In genomic region chr17:75859358-75859757, GRCh38 we compare ENCODE assay signal across 7 cellular contexts. TPM values are rescaled to one million over a fixed set of nuclear protein-coding genes. Genes with fewer than 3 reads are reported as not detected.
A peak's percentile ranks its signal among the peaks of the same experiment; 100 is the strongest.
DNase-seq lines count a peak whose midpoint lies in the region; ATAC-seq, FAIRE-seq and TF ChIP-seq lines count a peak whose summit lies in the region.
"Not testable (repeated sequence)": the region's sequence is repeated elsewhere in the genome, so short reads cannot be mapped to it uniquely, and the experiment has no call there.

No MANE protein-coding gene starts in this region.

- BruUV-seq in HCT116 (replicated peaks; lab: Mats Ljungman, UMichigan); OCI-LY7 (replicated peaks; lab: Mats Ljungman, UMichigan); GM12878 (replicated peaks; lab: Mats Ljungman, UMichigan): not testable (repeated sequence)

- H3K79me2 ChIP-seq in HCT116 (ENCODE audit: insufficient read depth, low read length), result not testable (repeated sequence)
- H3K79me2 ChIP-seq in OCI-LY7 (ENCODE audit: insufficient read depth, low read depth, low read length) (peaks cover 13% of the 10 kb centered on the region; the same call in 1 of the 2 replicates), GM12878 (ENCODE audit: control insufficient read depth, insufficient read depth, low read length) (peaks cover 14% of the 10 kb centered on the region)

- TF ChIP-seq CTCF in HCT116 (IDR thresholded peaks at IDR 0.05 in 2 of 3, conservative IDR thresholded peaks at IDR 0.05 in 1 of 3; ENCODE audit: borderline replicate concordance in 1 of 3, insufficient read depth in 1 of 3, low read depth in 2 of 3, low read length in 2 of 3); OCI-LY7 (conservative IDR thresholded peaks at IDR 0.05; ENCODE audit: low read length); GM12878 (IDR thresholded peaks at IDR 0.05 in 2 of 3, conservative IDR thresholded peaks at IDR 0.05 in 1 of 3; ENCODE audit: control insufficient read depth in 2 of 3, extremely low read depth in 1 of 3, insufficient read depth in 1 of 3, low read depth in 3 of 3, low read length in 3 of 3); gastroesophageal sphincter (IDR thresholded peaks at IDR 0.05); lower lobe of right lung (IDR thresholded peaks at IDR 0.05): not testable (repeated sequence)

- intact Hi-C loops in HCT116 (cut with micrococcal nuclease), result loop anchor here (10.0 kb wide), 1 partner anchor 185 kb away; no protein-coding TSS in a partner anchor
- intact Hi-C loops in OCI-LY7 (cut with micrococcal nuclease; ENCODE audit: unreplicated experiment), result loop anchor here (5.0 kb wide), 3 partner anchors 148 to 213 kb away; partner anchors contain the start of genes GALR2, RECQL5, SAP30BP and SRP68
- intact Hi-C loops in GM12878 (cut with micrococcal nuclease; ENCODE audit: unreplicated experiment), result loop anchor here (5.0 kb wide), 1 partner anchor 38 kb away; the partner anchor contains the start of gene TRIM65
- intact Hi-C loops in lower lobe of right lung (cut with DNase I), result not testable (repeated sequence)

- TF ChIP-seq POLR2A in HCT116 (IDR thresholded peaks at IDR 0.05; ENCODE audit: borderline replicate concordance, extremely low read depth, insufficient read depth, insufficient read length); GM12878 (IDR thresholded peaks at IDR 0.05; ENCODE audit: low read depth, low read length); gastroesophageal sphincter (IDR thresholded peaks at IDR 0.05): not testable (repeated sequence)

- not testable (repeated sequence) for TF ChIP-seq RAD21 in HCT116 (IDR thresholded peaks at IDR 0.05; ENCODE audit: low read depth); GM12878 (IDR thresholded peaks at IDR 0.05; ENCODE audit: insufficient read depth, low read depth, low read length)

- not testable (repeated sequence) for DNase-seq in HCT116 (ENCODE audit: low read depth, low spot score); OCI-LY7 (ENCODE audit: low spot score); activated CD4-positive, alpha-beta memory T cell treated with anti-CD3 and anti-CD28 coated beads, Interleukin-2, amount 10 ng/mL, durations not matched to agents 7 days and 5 days; GM12878 (ENCODE audit: low read depth, low spot score); lower lobe of right lung

- H3K4me2 ChIP-seq in HCT116 (ENCODE audit: low read length), result peak overlapping the region; percentile 17; the same call in 1 of the 2 replicates
- H3K4me2 ChIP-seq in OCI-LY7 (ENCODE audit: low read length), result not testable (repeated sequence)
- H3K4me2 ChIP-seq in GM12878 (ENCODE audit: control insufficient read depth, insufficient read depth), result 0 out of 2 replicates have a peak overlapping the region, but pooled peaks have one; percentile 71

- not testable (repeated sequence) for H3K9me3 ChIP-seq in HCT116 (ENCODE audit: control insufficient read depth in 1 of 2, insufficient read depth in 1 of 2, low read depth in 1 of 2, low read length in 2 of 2); OCI-LY7 (ENCODE audit: low read length); GM12878 (replicated peaks; ENCODE audit: control insufficient read depth, insufficient read depth, low read length); gastroesophageal sphincter; lower lobe of right lung

- RAD21 ChIA-PET in HCT116 (lab: Charles Lee; ENCODE audit: low non-redundant PET in 1 of 2, low total read pairs in 2 of 2, uncharacterized antibody in 2 of 2, unreplicated experiment in 2 of 2), result not testable (repeated sequence)
- RAD21 ChIA-PET in GM12878 (lab: Charles Lee; ENCODE audit: unreplicated experiment), result interaction anchor here (0.7 to 2.9 kb wide), 11 partner anchors 15 to 106 kb away, joined by 3 to 21 read pairs (median 6); partner anchors contain the start of genes FBF1, GALK1, MRPL38 and TRIM65

- H3K9me3 Mint-ChIP-seq in activated CD4-positive, alpha-beta memory T cell treated with anti-CD3 and anti-CD28 coated beads, Interleukin-2, amount 10 ng/mL, durations not matched to agents 7 days and 5 days; stimulated activated memory B cell treated with anti-CD40 and anti-IgM and Interleukin-4, amounts not matched to agents 10 μg/mL and 1 μg/mL and 100 μg/mL, for 72 hours: not testable (repeated sequence)

- WGBS in GM12878 (ENCODE audit: insufficient coverage, insufficient replicate concordance, low lambda C conversion rate, missing lambda C conversion rate), result 70% methylated on average over 10 of the region's 10 CpGs
- 84 to 97% methylated on average over 5 to 10 of the region's 10 CpGs for WGBS in gastroesophageal sphincter (ENCODE audit: low coverage in 1 of 2), 2 donors

- not testable (repeated sequence) for H3K4me3 ChIP-seq in HCT116 (replicated peaks in 1 of 2; ENCODE audit: low read depth in 1 of 2, low read length in 2 of 2); OCI-LY7 (ENCODE audit: low read depth, low read length, poor library complexity, severe bottlenecking); GM12878; gastroesophageal sphincter; lower lobe of right lung

- H3K36me3 ChIP-seq in HCT116 (ENCODE audit: control insufficient read depth in 1 of 2, insufficient read depth in 2 of 2, low read length in 2 of 2); OCI-LY7 (ENCODE audit: insufficient read depth, low read length); GM12878 (ENCODE audit: control insufficient read depth in 2 of 2, insufficient read depth in 2 of 2, low read length in 1 of 2); gastroesophageal sphincter; lower lobe of right lung: not testable (repeated sequence)

- not testable (repeated sequence) for ATAC-seq in HCT116; GM12878; gastroesophageal sphincter; lower lobe of right lung; stimulated activated memory B cell treated with anti-CD40 and anti-IgM and Interleukin-4, amounts not matched to agents 10 μg/mL and 1 μg/mL and 100 μg/mL, for 72 hours

- not testable (repeated sequence) for H3K27me3 ChIP-seq in HCT116 (ENCODE audit: insufficient read depth, low read length); GM12878 (replicated peaks in 1 of 2; ENCODE audit: control insufficient read depth in 2 of 2, insufficient read depth in 2 of 2, low read length in 1 of 2); gastroesophageal sphincter; lower lobe of right lung (ENCODE audit: low read depth)

- not testable (repeated sequence) for H3K27ac ChIP-seq in HCT116 (ENCODE audit: low read depth, low read length)
- H3K27ac ChIP-seq in OCI-LY7 (ENCODE audit: low read depth, low read length, poor library complexity, severe bottlenecking) (peak overlapping the region; percentile 84), GM12878 (ENCODE audit: control insufficient read depth, insufficient read depth) (peak overlapping the region; percentile 82), gastroesophageal sphincter (peak overlapping the region in 3 of 4 donors; percentile 25 to 64 (median 51)), lower lobe of right lung (peak overlapping the region; percentile 73)

- H3K9ac ChIP-seq in HCT116 (ENCODE audit: low read length); GM12878 (ENCODE audit: control insufficient read depth, insufficient read depth, low read length): not testable (repeated sequence)

- H2AFZ ChIP-seq in HCT116 (ENCODE audit: low read depth, low read length, poor library complexity, severe bottlenecking); OCI-LY7 (ENCODE audit: low read length); GM12878 (ENCODE audit: control insufficient read depth, low read depth, low read length): not testable (repeated sequence)

- not testable (repeated sequence) for H4K20me1 ChIP-seq in HCT116 (ENCODE audit: insufficient read depth); OCI-LY7 (ENCODE audit: insufficient read depth, low read length); GM12878 (ENCODE audit: control insufficient read depth, insufficient read depth)

- H3K27me3 Mint-ChIP-seq in activated CD4-positive, alpha-beta memory T cell treated with anti-CD3 and anti-CD28 coated beads, Interleukin-2, amount 10 ng/mL, durations not matched to agents 7 days and 5 days; stimulated activated memory B cell treated with anti-CD40 and anti-IgM and Interleukin-4, amounts not matched to agents 10 μg/mL and 1 μg/mL and 100 μg/mL, for 72 hours: not testable (repeated sequence)

- H3K4me1 Mint-ChIP-seq in activated CD4-positive, alpha-beta memory T cell treated with anti-CD3 and anti-CD28 coated beads, Interleukin-2, amount 10 ng/mL, durations not matched to agents 7 days and 5 days, result peaks cover 42% of the 10 kb centered on the region
- peaks cover 34% of the 10 kb centered on the region for H3K4me1 Mint-ChIP-seq in stimulated activated memory B cell treated with anti-CD40 and anti-IgM and Interleukin-4, amounts not matched to agents 10 μg/mL and 1 μg/mL and 100 μg/mL, for 72 hours

- not testable (repeated sequence) for H3K9me2 ChIP-seq in HCT116 (ENCODE audit: insufficient read depth); OCI-LY7 (ENCODE audit: insufficient read depth, low read length)

- CTCF ChIA-PET in HCT116 (lab: Charles Lee), result interaction anchor here (0.8 to 4.9 kb wide), 5 partner anchors 12 to 46 kb away, joined by 3 to 52 read pairs (median 5); no protein-coding TSS in a partner anchor
- CTCF ChIA-PET in OCI-LY7 (lab: Charles Lee; ENCODE audit: unreplicated experiment), result interaction anchor here (0.6 to 1.2 kb wide), 3 partner anchors 16 to 806 kb away, joined by 4 to 17 read pairs (median 4); no protein-coding TSS in a partner anchor
- CTCF ChIA-PET in activated CD4-positive, alpha-beta memory T cell treated with anti-CD3 and anti-CD28 coated beads, Interleukin-2, amount 10 ng/mL, durations not matched to agents 7 days and 5 days (lab: Charles Lee), result interaction anchor here (1.1 to 8.8 kb wide), 4 partner anchors 14 to 45 kb away, joined by 3 to 91 read pairs (median 46); partner anchors contain the start of genes MRPL38 and UNC13D
- CTCF ChIA-PET in GM12878 (lab: Yijun Ruan, JAX), result interaction anchor here (0.7 to 9.4 kb wide), 10 partner anchors 9 to 227 kb away, joined by 3 to 117 read pairs (median 6); partner anchors contain the start of genes GALK1, TRIM47, TRIM65 and UNC13D

- TF ChIP-seq EP300 in GM12878 (IDR thresholded peaks at IDR 0.05; ENCODE audit: borderline replicate concordance in 1 of 2, control insufficient read depth in 1 of 2, low read depth in 2 of 2, low read length in 2 of 2); gastroesophageal sphincter (IDR thresholded peaks at IDR 0.05): not testable (repeated sequence)

- peak overlapping the region; percentile 84 for H3K27ac Mint-ChIP-seq in activated CD4-positive, alpha-beta memory T cell treated with anti-CD3 and anti-CD28 coated beads, Interleukin-2, amount 10 ng/mL, durations not matched to agents 7 days and 5 days
- H3K27ac Mint-ChIP-seq in stimulated activated memory B cell treated with anti-CD40 and anti-IgM and Interleukin-4, amounts not matched to agents 10 μg/mL and 1 μg/mL and 100 μg/mL, for 72 hours, result peak overlapping the region; percentile 71

- H3K4me1 ChIP-seq in HCT116 (ENCODE audit: control insufficient read depth in 1 of 2, insufficient read depth in 2 of 2, low read length in 2 of 2) (peaks cover 25 to 41% of the 10 kb centered on the region in 2 experiments), OCI-LY7 (ENCODE audit: insufficient read depth, low read length, poor library complexity, severe bottlenecking) (peaks cover 36% of the 10 kb centered on the region), GM12878 (ENCODE audit: control insufficient read depth, insufficient read depth, low read length) (peaks cover 23% of the 10 kb centered on the region), gastroesophageal sphincter (peaks cover 0 to 35% (median 19%) of the 10 kb centered on the region in 3 donors), lower lobe of right lung (peaks cover 32% of the 10 kb centered on the region)

- POLR2A ChIA-PET in HCT116 (lab: Charles Lee) (interaction anchor here (0.8 to 6.8 kb wide), 5 partner anchors 16 to 81 kb away, joined by 3 to 83 read pairs (median 4); partner anchors contain the start of gene TRIM47), OCI-LY7 (lab: Charles Lee) (interaction anchor here (0.5 to 1.6 kb wide), 13 partner anchors 8 to 421 kb away, joined by 3 to 11 read pairs (median 4); a partner anchor contains a TSS), GM12878 (lab: Charles Lee) (interaction anchor here (0.6 to 5.8 kb wide), 15 partner anchors 9 to 245 kb away, joined by 3 to 39 read pairs (median 4); partner anchors contain the start of genes GALK1, TRIM47, TRIM65 and UNC13D)
- POLR2A ChIA-PET in activated CD4-positive, alpha-beta memory T cell treated with anti-CD3 and anti-CD28 coated beads, Interleukin-2, amount 10 ng/mL, durations not matched to agents 7 days and 5 days (lab: Charles Lee), result interaction anchor here (0.8 to 10.2 kb wide), 6 partner anchors 16 to 454 kb away, joined by 3 to 221 read pairs (median 4); partner anchors contain the start of genes GRB2, TRIM47 and TRIM65

- not testable (repeated sequence) for FAIRE-seq in GM12878 (lab: Jason Lieb, UNC)

- in situ Hi-C loops in GM12878 (cut with MboI), result not testable (repeated sequence)

- not testable (repeated sequence) for H3K36me3 Mint-ChIP-seq in activated CD4-positive, alpha-beta memory T cell treated with anti-CD3 and anti-CD28 coated beads, Interleukin-2, amount 10 ng/mL, durations not matched to agents 7 days and 5 days (ENCODE audit: low read depth); stimulated activated memory B cell treated with anti-CD40 and anti-IgM and Interleukin-4, amounts not matched to agents 10 μg/mL and 1 μg/mL and 100 μg/mL, for 72 hours

- SMC1A ChIA-PET in GM12878 (lab: Charles Lee; ENCODE audit: uncharacterized antibody, unreplicated experiment), result interaction anchor here (1.1 to 3.1 kb wide), 9 partner anchors 13 to 96 kb away, joined by 3 to 14 read pairs (median 5); partner anchors contain the start of genes TRIM65 and UNC13D

- H3K4me3 Mint-ChIP-seq in activated CD4-positive, alpha-beta memory T cell treated with anti-CD3 and anti-CD28 coated beads, Interleukin-2, amount 10 ng/mL, durations not matched to agents 7 days and 5 days; stimulated activated memory B cell treated with anti-CD40 and anti-IgM and Interleukin-4, amounts not matched to agents 10 μg/mL and 1 μg/mL and 100 μg/mL, for 72 hours: not testable (repeated sequence)

RNA-seq across cellular contexts. Expression of gene WBP2, which starts 4.2 kb away (rescaled TPM):
- 132 TPM for total RNA-seq in HCT116 (2021; ENCODE audit: unreplicated experiment)
- polyA plus RNA-seq in HCT116 (2012), result 184 and 186 TPM in 2 replicates
- total RNA-seq in OCI-LY7 (2014; rRNA removed; shearing (Covaris generic)), result 24.1 and 29.9 TPM in 2 replicates
- total RNA-seq in OCI-LY7 (2022), result 117 and 123 TPM in 2 replicates
- total RNA-seq in activated CD4-positive, alpha-beta memory T cell treated with anti-CD3 and anti-CD28 coated beads, Interleukin-2, amount 10 ng/mL, durations not matched to agents 7 days and 5 days, result 100 to 1,000 TPM; 107 to 114 TPM
- 24.5 and 27.7 TPM in 2 replicates for total RNA-seq in GM12878 (2013; cell fraction: nucleolus; rRNA removed)
- 26.0 and 28.4 TPM in 2 replicates for total RNA-seq in GM12878 (2014; rRNA removed)
- 11.8 and 12.1 TPM in 2 replicates for total RNA-seq in GM12878 (2014; rRNA removed; fragmentation: Illumina TruSeq; extraction: Trizol)
- total RNA-seq in GM12878 (2021), result 53.9 and 56.4 TPM in 2 replicates
- polyA plus RNA-seq in GM12878 (2011; ENCODE audit: low read depth), result 45.2 TPM
- 12.7 and 18.6 TPM in 2 replicates for polyA plus RNA-seq in GM12878 (2011; rRNA removed)
- polyA plus RNA-seq in GM12878 (2011; cell fraction: cytosol; rRNA removed), result 18.8 and 21.9 TPM in 2 replicates
- polyA plus RNA-seq in GM12878 (2011; cell fraction: nucleus; rRNA removed), result 60.2 and 65.4 TPM in 2 replicates
- polyA plus RNA-seq in GM12878 (2012), result 80.3 and 82.1 TPM in 2 replicates
- 40.8 and 53.4 TPM in 2 replicates for polyA plus RNA-seq in GM12878 (2014; fragmentation: Illumina TruSeq; extraction: Trizol)
- 1 to 10 TPM; 1.5 to 3.0 TPM for polyA plus RNA-seq in GM12878 (2014; fragmentation: Nextera tagmentation; extraction: Ambion mirVana)
- polyA plus RNA-seq in GM12878 (2014; rRNA removed), result 26.6 and 30.9 TPM in 2 replicates
- 10 to 100 TPM; 49.8 to 57.3 TPM for polyA plus RNA-seq in GM12878 (2016; fragmentation: Nextera tagmentation; extraction: Ambion mirVana)
- polyA minus RNA-seq in GM12878 (2011; rRNA and poly(A)+ RNA removed), result 20.7 and 21.9 TPM in 2 replicates
- polyA minus RNA-seq in GM12878 (2011; cell fraction: cytosol; rRNA and poly(A)+ RNA removed), result 11.9 and 13.1 TPM in 2 replicates
- 21.2 and 23.5 TPM in 2 replicates for polyA minus RNA-seq in GM12878 (2011; cell fraction: nucleus; rRNA and poly(A)+ RNA removed)
- 10 to 100 TPM; 50.0 to 83.9 (median 57.6) TPM for total RNA-seq in gastroesophageal sphincter
- 145 TPM for total RNA-seq in lower lobe of right lung

RNA-seq across cellular contexts. Expression of gene UNC13D, which starts 15.2 kb away (rescaled TPM):
- total RNA-seq in HCT116 (2021; ENCODE audit: unreplicated experiment) (20.2 TPM), OCI-LY7 (2022) (12.2 and 17.8 TPM in 2 replicates), GM12878 (2014; rRNA removed) (37.9 and 45.2 TPM in 2 replicates), GM12878 (2014; rRNA removed; fragmentation: Illumina TruSeq; extraction: Trizol) (10.0 and 10.3 TPM in 2 replicates), GM12878 (2021) (58.6 and 63.9 TPM in 2 replicates), gastroesophageal sphincter (10 to 100 TPM in 1 of 4 donors, 1 to 10 TPM in 3; 2.6 to 10.8 (median 5.6) TPM), lower lobe of right lung (118 TPM)
- polyA plus RNA-seq in HCT116 (2012), result 20.3 and 22.7 TPM in 2 replicates
- 7.1 and 8.0 TPM in 2 replicates for total RNA-seq in OCI-LY7 (2014; rRNA removed; shearing (Covaris generic))
- 100 to 1,000 TPM; 179 to 190 TPM for total RNA-seq in activated CD4-positive, alpha-beta memory T cell treated with anti-CD3 and anti-CD28 coated beads, Interleukin-2, amount 10 ng/mL, durations not matched to agents 7 days and 5 days
- 128 and 142 TPM in 2 replicates for total RNA-seq in GM12878 (2013; cell fraction: nucleolus; rRNA removed)
- 46.6 TPM for polyA plus RNA-seq in GM12878 (2011; ENCODE audit: low read depth)
- polyA plus RNA-seq in GM12878 (2011; rRNA removed) (9.2 and 15.5 TPM in 2 replicates), GM12878 (2014; fragmentation: Illumina TruSeq; extraction: Trizol) (4.0 and 14.4 TPM in 2 replicates), GM12878 (2014; fragmentation: Nextera tagmentation; extraction: Ambion mirVana) (1 to 10 TPM in 1 of 2 experiments, under 1 TPM in 1; 0.32 to 1.6 TPM), GM12878 (2014; rRNA removed) (37.1 and 46.0 TPM in 2 replicates), GM12878 (2016; fragmentation: Nextera tagmentation; extraction: Ambion mirVana) (10 to 100 TPM; 34.9 to 37.4 TPM)
- 11.1 and 15.5 TPM in 2 replicates for polyA plus RNA-seq in GM12878 (2011; cell fraction: cytosol; rRNA removed)
- polyA plus RNA-seq in GM12878 (2011; cell fraction: nucleus; rRNA removed), result 157 and 179 TPM in 2 replicates
- polyA plus RNA-seq in GM12878 (2012), result 42.6 and 46.6 TPM in 2 replicates
- 12.5 and 23.1 TPM in 2 replicates for polyA minus RNA-seq in GM12878 (2011; rRNA and poly(A)+ RNA removed)
- polyA minus RNA-seq in GM12878 (2011; cell fraction: cytosol; rRNA and poly(A)+ RNA removed), result 9.7 and 12.6 TPM in 2 replicates
- 47.1 and 66.4 TPM in 2 replicates for polyA minus RNA-seq in GM12878 (2011; cell fraction: nucleus; rRNA and poly(A)+ RNA removed)

RNA-seq across cellular contexts. Expression of gene TRIM47, which starts 19.0 kb away (rescaled TPM):
- 86.7 TPM for total RNA-seq in HCT116 (2021; ENCODE audit: unreplicated experiment)
- 49.9 and 67.2 TPM in 2 replicates for polyA plus RNA-seq in HCT116 (2012)
- total RNA-seq in OCI-LY7 (2014; rRNA removed; shearing (Covaris generic)), result 32.7 and 41.9 TPM in 2 replicates
- 21.6 and 25.9 TPM in 2 replicates for total RNA-seq in OCI-LY7 (2022)
- total RNA-seq in activated CD4-positive, alpha-beta memory T cell treated with anti-CD3 and anti-CD28 coated beads, Interleukin-2, amount 10 ng/mL, durations not matched to agents 7 days and 5 days, result 10 to 100 TPM; 31.9 to 33.8 TPM
- 4.6 and 7.4 TPM in 2 replicates for total RNA-seq in GM12878 (2013; cell fraction: nucleolus; rRNA removed)
- 9.6 and 9.8 TPM in 2 replicates for total RNA-seq in GM12878 (2014; rRNA removed)
- total RNA-seq in GM12878 (2014; rRNA removed; fragmentation: Illumina TruSeq; extraction: Trizol), result 3.7 and 4.3 TPM in 2 replicates
- total RNA-seq in GM12878 (2021), result 8.6 and 9.8 TPM in 2 replicates
- polyA plus RNA-seq in GM12878 (2011; ENCODE audit: low read depth), result 0.16 TPM
- 0.12 and 0.35 TPM in 2 replicates for polyA plus RNA-seq in GM12878 (2011; rRNA removed)
- 0.64 and 0.93 TPM in 2 replicates for polyA plus RNA-seq in GM12878 (2011; cell fraction: cytosol; rRNA removed)
- polyA plus RNA-seq in GM12878 (2011; cell fraction: nucleus; rRNA removed), result 0.48 and 1.5 TPM in 2 replicates
- polyA plus RNA-seq in GM12878 (2012), result 0.67 and 0.97 TPM in 2 replicates
- polyA plus RNA-seq in GM12878 (2014; fragmentation: Illumina TruSeq; extraction: Trizol), result 0.84 and 4.6 TPM in 2 replicates
- 1 to 10 TPM in 1 of 2 experiments, under 1 TPM in 1; 0.79 to 1.8 TPM for polyA plus RNA-seq in GM12878 (2014; fragmentation: Nextera tagmentation; extraction: Ambion mirVana)
- 8.4 and 11.3 TPM in 2 replicates for polyA plus RNA-seq in GM12878 (2014; rRNA removed)
- polyA plus RNA-seq in GM12878 (2016; fragmentation: Nextera tagmentation; extraction: Ambion mirVana), result 1 to 10 TPM; 6.1 to 9.7 TPM
- not detected in 2 replicates for polyA minus RNA-seq in GM12878 (2011; rRNA and poly(A)+ RNA removed)
- 0.73 TPM in 1 of 2 replicates, not detected in the other for polyA minus RNA-seq in GM12878 (2011; cell fraction: cytosol; rRNA and poly(A)+ RNA removed)
- 0.96 and 0.97 TPM in 2 replicates for polyA minus RNA-seq in GM12878 (2011; cell fraction: nucleus; rRNA and poly(A)+ RNA removed)
- total RNA-seq in gastroesophageal sphincter, result 100 to 1,000 TPM in 1 of 4 donors, 10 to 100 TPM in 3; 21.0 to 146 (median 40.8) TPM
- total RNA-seq in lower lobe of right lung, result 21.0 TPM

RNA-seq across cellular contexts. Expression of gene TRIM65, which starts 37.4 kb away (rescaled TPM):
- total RNA-seq in HCT116 (2021; ENCODE audit: unreplicated experiment) (53.0 TPM), OCI-LY7 (2022) (60.4 and 62.9 TPM in 2 replicates), GM12878 (2014; rRNA removed) (21.0 and 26.0 TPM in 2 replicates), GM12878 (2014; rRNA removed; fragmentation: Illumina TruSeq; extraction: Trizol) (10.1 and 11.6 TPM in 2 replicates), GM12878 (2021) (21.8 and 23.0 TPM in 2 replicates), gastroesophageal sphincter (10 to 100 TPM; 18.7 to 34.4 (median 31.2) TPM), lower lobe of right lung (32.4 TPM)
- polyA plus RNA-seq in HCT116 (2012), result 26.3 and 29.9 TPM in 2 replicates
- total RNA-seq in OCI-LY7 (2014; rRNA removed; shearing (Covaris generic)), result 45.0 and 54.2 TPM in 2 replicates
- total RNA-seq in activated CD4-positive, alpha-beta memory T cell treated with anti-CD3 and anti-CD28 coated beads, Interleukin-2, amount 10 ng/mL, durations not matched to agents 7 days and 5 days, result 10 to 100 TPM; 24.9 to 26.1 TPM
- total RNA-seq in GM12878 (2013; cell fraction: nucleolus; rRNA removed), result 10.6 and 14.1 TPM in 2 replicates
- 3.9 TPM for polyA plus RNA-seq in GM12878 (2011; ENCODE audit: low read depth)
- polyA plus RNA-seq in GM12878 (2011; rRNA removed) (3.9 and 6.0 TPM in 2 replicates), GM12878 (2014; fragmentation: Illumina TruSeq; extraction: Trizol) (7.2 and 10.0 TPM in 2 replicates), GM12878 (2014; fragmentation: Nextera tagmentation; extraction: Ambion mirVana) (1 to 10 TPM; 1.4 to 3.8 TPM), GM12878 (2014; rRNA removed) (18.8 and 19.5 TPM in 2 replicates), GM12878 (2016; fragmentation: Nextera tagmentation; extraction: Ambion mirVana) (10 to 100 TPM in 1 of 2 experiments, 1 to 10 TPM in 1; 3.2 to 16.2 TPM)
- polyA plus RNA-seq in GM12878 (2011; cell fraction: cytosol; rRNA removed), result 7.4 and 8.5 TPM in 2 replicates
- polyA plus RNA-seq in GM12878 (2011; cell fraction: nucleus; rRNA removed), result 6.4 and 8.0 TPM in 2 replicates
- polyA plus RNA-seq in GM12878 (2012), result 7.9 and 8.1 TPM in 2 replicates
- 2.4 and 6.8 TPM in 2 replicates for polyA minus RNA-seq in GM12878 (2011; rRNA and poly(A)+ RNA removed)
- polyA minus RNA-seq in GM12878 (2011; cell fraction: cytosol; rRNA and poly(A)+ RNA removed), result 2.0 and 2.1 TPM in 2 replicates
- polyA minus RNA-seq in GM12878 (2011; cell fraction: nucleus; rRNA and poly(A)+ RNA removed), result 2.2 and 4.6 TPM in 2 replicates

RNA-seq across cellular contexts. Expression of gene MRPL38, which starts 45.3 kb away (rescaled TPM):
- total RNA-seq in HCT116 (2021; ENCODE audit: unreplicated experiment) (219 TPM), OCI-LY7 (2022) (175 and 198 TPM in 2 replicates), GM12878 (2014; rRNA removed) (39.3 and 43.8 TPM in 2 replicates), GM12878 (2014; rRNA removed; fragmentation: Illumina TruSeq; extraction: Trizol) (49.3 and 52.1 TPM in 2 replicates), GM12878 (2021) (145 and 161 TPM in 2 replicates), gastroesophageal sphincter (10 to 100 TPM; 18.4 to 69.6 (median 44.3) TPM), lower lobe of right lung (68.9 TPM)
- polyA plus RNA-seq in HCT116 (2012), result 114 and 130 TPM in 2 replicates
- total RNA-seq in OCI-LY7 (2014; rRNA removed; shearing (Covaris generic)), result 91.9 and 112 TPM in 2 replicates
- total RNA-seq in activated CD4-positive, alpha-beta memory T cell treated with anti-CD3 and anti-CD28 coated beads, Interleukin-2, amount 10 ng/mL, durations not matched to agents 7 days and 5 days, result 10 to 100 TPM; 79.9 to 85.0 TPM
- total RNA-seq in GM12878 (2013; cell fraction: nucleolus; rRNA removed), result 53.2 and 65.9 TPM in 2 replicates
- polyA plus RNA-seq in GM12878 (2011; ENCODE audit: low read depth), result 17.8 TPM
- polyA plus RNA-seq in GM12878 (2011; rRNA removed) (21.8 and 54.1 TPM in 2 replicates), GM12878 (2014; fragmentation: Illumina TruSeq; extraction: Trizol) (13.1 and 44.1 TPM in 2 replicates), GM12878 (2014; fragmentation: Nextera tagmentation; extraction: Ambion mirVana) (10 to 100 TPM in 1 of 2 experiments, 1 to 10 TPM in 1; 6.6 to 20.1 TPM), GM12878 (2014; rRNA removed) (76.9 and 84.1 TPM in 2 replicates), GM12878 (2016; fragmentation: Nextera tagmentation; extraction: Ambion mirVana) (100 to 1,000 TPM; 204 to 205 TPM)
- 63.0 and 88.7 TPM in 2 replicates for polyA plus RNA-seq in GM12878 (2011; cell fraction: cytosol; rRNA removed)
- 286 and 298 TPM in 2 replicates for polyA plus RNA-seq in GM12878 (2011; cell fraction: nucleus; rRNA removed)
- polyA plus RNA-seq in GM12878 (2012), result 44.0 and 47.0 TPM in 2 replicates
- polyA minus RNA-seq in GM12878 (2011; rRNA and poly(A)+ RNA removed), result 25.1 and 39.7 TPM in 2 replicates
- 21.5 and 33.3 TPM in 2 replicates for polyA minus RNA-seq in GM12878 (2011; cell fraction: cytosol; rRNA and poly(A)+ RNA removed)
- 36.5 and 65.6 TPM in 2 replicates for polyA minus RNA-seq in GM12878 (2011; cell fraction: nucleus; rRNA and poly(A)+ RNA removed)
